Comparison of ENCODE assay signal across 28 cellular contexts in genomic region chr16:73430138-73430537, GRCh38.
DNase-seq lines count a peak whose midpoint lies in the region; ATAC-seq, FAIRE-seq and TF ChIP-seq lines count a peak whose summit lies in the region.
"Had no signal": no experiment of that assay in that cellular context is flagged by ENCODE, and none has a peak within 500 bp of the region (broad histone marks: within the 10 kb centered on the region; RNA-seq: fewer than 3 reads in every experiment).

No MANE protein-coding gene starts in this region.

- no peaks in the 10 kb centered on the region for H3K9me3 Mint-ChIP-seq in GM23338
- H3K9me3 Mint-ChIP-seq in activated CD8-positive, alpha-beta T cell treated with anti-CD3 and anti-CD28 coated beads for 36 hours: no peaks in the 10 kb centered on the region
- H3K9me3 Mint-ChIP-seq in activated T-cell treated with anti-CD3 and anti-CD28 coated beads, Interleukin-2, amount 50 U/mL, for 4 hours: no peaks in the 10 kb centered on the region

- H3K4me1 Mint-ChIP-seq in GM23338: peaks cover 28% of the 10 kb centered on the region
- H3K4me1 Mint-ChIP-seq in activated CD8-positive, alpha-beta T cell treated with anti-CD3 and anti-CD28 coated beads for 36 hours (ENCODE audit: low read depth): no peaks in the 10 kb centered on the region
- H3K4me1 Mint-ChIP-seq in activated T-cell treated with anti-CD3 and anti-CD28 coated beads, Interleukin-2, amount 50 U/mL, for 4 hours (ENCODE audit: low read depth): no peaks in the 10 kb centered on the region
- H3K4me1 Mint-ChIP-seq: CD14-positive monocyte; CD4-positive, alpha-beta memory T cell; CD4-positive, CD25-positive, alpha-beta regulatory T cell; CD8-positive, alpha-beta memory T cell had no signal

- POLR2A ChIA-PET in IMR-90 (lab: Charles Lee; ENCODE audit: unreplicated experiment) (no interaction called here), K562 (lab: Yijun Ruan, JAX) (no interaction called here)
- POLR2A ChIA-PET in activated CD8-positive, alpha-beta T cell treated with anti-CD3 and anti-CD28 coated beads for 36 hours (lab: Charles Lee): no interaction called here

- H3K9me2 ChIP-seq in GM23338 (ENCODE audit: insufficient read depth): no peaks in the 10 kb centered on the region

- H2BK20ac ChIP-seq in IMR-90 (ENCODE audit: low read depth, low read length): no peak overlapping the region

- H4K5ac ChIP-seq in IMR-90 (ENCODE audit: low read depth, low read length): no peak overlapping the region

- H3K27me3 Mint-ChIP-seq in GM23338 (ENCODE audit: insufficient read depth, low read depth, poor library complexity): peaks cover 2% of the 10 kb centered on the region
- H3K27me3 Mint-ChIP-seq in activated CD8-positive, alpha-beta T cell treated with anti-CD3 and anti-CD28 coated beads for 36 hours: no peaks in the 10 kb centered on the region
- H3K27me3 Mint-ChIP-seq in activated T-cell treated with anti-CD3 and anti-CD28 coated beads, Interleukin-2, amount 50 U/mL, for 4 hours (ENCODE audit: low read depth): no peaks in the 10 kb centered on the region
- H3K27me3 Mint-ChIP-seq: CD4-positive, alpha-beta memory T cell had no signal

- TF ChIP-seq CTCF in GM23338 (conservative IDR thresholded peaks at IDR 0.05; ENCODE audit: low read depth in 2 of 2): no peak
- no peak for TF ChIP-seq CTCF in IMR-90 (conservative IDR thresholded peaks at IDR 0.05; ENCODE audit: low read depth, low read length)
- TF ChIP-seq CTCF in K562 (IDR thresholded peaks at IDR 0.05 in 2 of 3, conservative IDR thresholded peaks at IDR 0.05 in 1 of 3; ENCODE audit: insufficient read depth in 2 of 3, low read depth in 1 of 3, low read length in 3 of 3): no peak
- TF ChIP-seq CTCF in activated CD8-positive, alpha-beta T cell treated with anti-CD3 and anti-CD28 coated beads for 36 hours (IDR thresholded peaks at IDR 0.05): no peak

- no peak overlapping the region for H2BK5ac ChIP-seq in IMR-90 (ENCODE audit: low read depth, low read length, poor library complexity, severe bottlenecking)

- no peak overlapping the region for H3K4ac ChIP-seq in IMR-90 (ENCODE audit: low read depth, low read length)

- no peaks in the 10 kb centered on the region for H3K36me3 Mint-ChIP-seq in GM23338 (ENCODE audit: low read depth)
- no peaks in the 10 kb centered on the region for H3K36me3 Mint-ChIP-seq in activated CD8-positive, alpha-beta T cell treated with anti-CD3 and anti-CD28 coated beads for 36 hours (ENCODE audit: low read depth)
- H3K36me3 Mint-ChIP-seq in activated T-cell treated with anti-CD3 and anti-CD28 coated beads, Interleukin-2, amount 50 U/mL, for 4 hours (ENCODE audit: insufficient read depth): no peaks in the 10 kb centered on the region
- H3K36me3 Mint-ChIP-seq: CD14-positive monocyte; CD4-positive, alpha-beta memory T cell; CD4-positive, CD25-positive, alpha-beta regulatory T cell; CD8-positive, alpha-beta memory T cell had no signal

- H4K20me1 ChIP-seq in GM23338 (replicated peaks; ENCODE audit: insufficient read depth) (no peaks in the 10 kb centered on the region), IMR-90 (ENCODE audit: insufficient read depth, low read length) (no peaks in the 10 kb centered on the region), K562 (replicated peaks; ENCODE audit: control insufficient read depth, insufficient read depth, low read length) (no peaks in the 10 kb centered on the region)
- H4K20me1 ChIP-seq: BLaER1 had no signal

- H2BK120ac ChIP-seq in IMR-90 (ENCODE audit: low read depth, low read length): no peak overlapping the region

- no peak overlapping the region for H3K4me2 ChIP-seq in GM23338
- no peak overlapping the region for H3K4me2 ChIP-seq in IMR-90 (ENCODE audit: low read depth, low read length)
- H3K4me2 ChIP-seq in K562 (ENCODE audit: insufficient read depth, low read length): no peak overlapping the region
- H3K4me2 ChIP-seq: BLaER1 had no signal

- dilution Hi-C loops in IMR-90 (cut with HindIII; ENCODE audit: low sequenced_read_pairs, unreplicated experiment): no loop called here

- H3K79me2 ChIP-seq in GM23338 (replicated peaks; ENCODE audit: insufficient read depth) (no peaks in the 10 kb centered on the region), K562 (ENCODE audit: control insufficient read depth, insufficient read depth, low read length) (no peaks in the 10 kb centered on the region)

- no peak overlapping the region for H3K4me3 Mint-ChIP-seq in GM23338
- H3K4me3 Mint-ChIP-seq in activated CD8-positive, alpha-beta T cell treated with anti-CD3 and anti-CD28 coated beads for 36 hours: no peak overlapping the region
- no peak overlapping the region for H3K4me3 Mint-ChIP-seq in activated T-cell treated with anti-CD3 and anti-CD28 coated beads, Interleukin-2, amount 50 U/mL, for 4 hours
- H3K4me3 Mint-ChIP-seq: CD14-positive monocyte; CD4-positive, alpha-beta memory T cell; CD4-positive, CD25-positive, alpha-beta regulatory T cell; CD8-positive, alpha-beta memory T cell had no signal

- H4K91ac ChIP-seq in IMR-90 (ENCODE audit: insufficient read depth, low read depth, low read length): no peak overlapping the region

- TF ChIP-seq RAD21 in IMR-90 (IDR thresholded peaks at IDR 0.05; ENCODE audit: low read length): no peak
- TF ChIP-seq RAD21 in K562 (CRISPR knock-in tag; conservative IDR thresholded peaks at IDR 0.05 in 1 of 2, IDR thresholded peaks at IDR 0.05 in 1 of 2): no peak

- no peak overlapping the region for H3K27ac Mint-ChIP-seq in GM23338
- H3K27ac Mint-ChIP-seq in activated CD8-positive, alpha-beta T cell treated with anti-CD3 and anti-CD28 coated beads for 36 hours: no peak overlapping the region
- H3K27ac Mint-ChIP-seq: CD4-positive, alpha-beta memory T cell; CD4-positive, CD25-positive, alpha-beta regulatory T cell; CD8-positive, alpha-beta memory T cell had no signal

- H3K4me1 ChIP-seq in GM23338 (ENCODE audit: insufficient read depth) (peaks cover 6% of the 10 kb centered on the region; the same call in 1 of the 2 replicates), IMR-90 (ENCODE audit: control insufficient read depth, insufficient read depth, low read length) (no peaks in the 10 kb centered on the region), K562 (replicated peaks in 1 of 2; ENCODE audit: control insufficient read depth in 2 of 2, insufficient read depth in 2 of 2, low read length in 2 of 2) (no peaks in the 10 kb centered on the region)
- H3K4me1 ChIP-seq: BE2C, BLaER1 had no signal

- no peak overlapping the region for H3K14ac ChIP-seq in IMR-90 (replicated peaks; ENCODE audit: low read depth, low read length)

- no peak for ATAC-seq in GM23338
- ATAC-seq in IMR-90 (ENCODE audit: low read depth): no peak
- ATAC-seq in K562: no peak
- ATAC-seq in esophagus mucosa: peak; percentile 49
- no peak for ATAC-seq in activated CD8-positive, alpha-beta T cell treated with anti-CD3 and anti-CD28 coated beads for 36 hours
- no peak for ATAC-seq in activated T-cell treated with anti-CD3 and anti-CD28 coated beads, Interleukin-2, amount 50 U/mL, for 4 hours
- ATAC-seq: GM12878 had no signal

- no peak overlapping the region for H3K56ac ChIP-seq in IMR-90 (ENCODE audit: extremely low read depth, insufficient read depth, low read length)

- no peaks in the 10 kb centered on the region for H3K79me1 ChIP-seq in IMR-90 (ENCODE audit: low read depth in 1 of 2, low read length in 2 of 2)

- no peak overlapping the region for H3K18ac ChIP-seq in IMR-90 (ENCODE audit: low read depth, low read length)

- H3K36me3 ChIP-seq in GM23338 (ENCODE audit: insufficient read depth): no peaks in the 10 kb centered on the region
- no peaks in the 10 kb centered on the region for H3K36me3 ChIP-seq in IMR-90 (ENCODE audit: control insufficient read depth, insufficient read depth, low read length)
- H3K36me3 ChIP-seq in K562 (ENCODE audit: control insufficient read depth, insufficient read depth, low read length): no peaks in the 10 kb centered on the region
- H3K36me3 ChIP-seq: BE2C, BLaER1 had no signal

- H3K9me1 ChIP-seq in IMR-90 (ENCODE audit: insufficient read depth, low read length) (no peaks in the 10 kb centered on the region), K562 (ENCODE audit: control insufficient read depth, insufficient read depth, low read length) (no peaks in the 10 kb centered on the region)

- H3F3A ChIP-seq in GM23338 (replicated peaks; ENCODE audit: low read depth): no peaks in the 10 kb centered on the region

- no peaks in the 10 kb centered on the region for H3K27me3 ChIP-seq in GM23338 (ENCODE audit: insufficient read depth)
- H3K27me3 ChIP-seq in IMR-90 (ENCODE audit: control insufficient read depth, insufficient read depth, low read length): no peaks in the 10 kb centered on the region; the same call in 1 of the 2 replicates
- H3K27me3 ChIP-seq in K562 (ENCODE audit: control insufficient read depth in 2 of 2, insufficient read depth in 2 of 2, low read length in 2 of 2): no peaks in the 10 kb centered on the region; a peak in 2 of 5 replicates
- H3K27me3 ChIP-seq: BE2C, BLaER1 had no signal

- no TSS peak for BruUV-seq in IMR-90 (replicated peaks; lab: Mats Ljungman, UMichigan)
- no TSS peak for BruUV-seq in K562 (replicated peaks; lab: Mats Ljungman, UMichigan)

- no peak overlapping the region for H3K23ac ChIP-seq in IMR-90 (ENCODE audit: low read depth, low read length)

- no peak for FAIRE-seq in K562 (lab: Jason Lieb, UNC)
- FAIRE-seq: A204.1, GM12878, GM12892, GM18507 had no signal

- no peak overlapping the region for H3K27ac ChIP-seq in GM23338 (ENCODE audit: low read depth)
- no peak overlapping the region for H3K27ac ChIP-seq in IMR-90 (ENCODE audit: insufficient read depth, low read length)
- no peak overlapping the region for H3K27ac ChIP-seq in K562 (ENCODE audit: extremely low read depth, low read depth, low read length)
- H3K27ac ChIP-seq: BLaER1 had no signal

- no peak overlapping the region for H2AK5ac ChIP-seq in IMR-90 (ENCODE audit: low read depth, low read length)

- H2BK15ac ChIP-seq in IMR-90 (ENCODE audit: low read depth, low read length): no peak overlapping the region

- DNase-seq in GM23338 (ENCODE audit: low spot score) (no peak), IMR-90 (no peak), K562 (ENCODE audit: extremely low read depth in 1 of 4, low spot score in 3 of 4) (no peak), NOMO-1 treated with DMSO at 0.1 percent for 48 hours (lab: John Stamatoyannopoulos, UW; ENCODE audit: unreplicated experiment) (no peak)
- DNase-seq in activated CD8-positive, alpha-beta T cell treated with anti-CD3 and anti-CD28 coated beads for 36 hours: no peak
- no peak for DNase-seq in activated T-cell treated with anti-CD3 and anti-CD28 coated beads, Interleukin-2, amount 50 U/mL, for 4 hours
- DNase-seq: 8988T; ACHN; BE2C; C1 segment of cervical spinal cord; CD4-positive, alpha-beta memory T cell; CD4-positive, CD25-positive, alpha-beta regulatory T cell; CD8-positive, alpha-beta memory T cell; COR-L47; DMS 273 treated with DMSO at 0.1 percent for 48 hours; DMS153; DMS53; DMS79; DND-41; EL; GDM1 had no signal

- no CpG with 5 or more reads among the region's 3 CpGs for WGBS in IMR-90 (ENCODE audit: extremely low coverage in 2 of 2, insufficient read length in 1 of 2), 2 experiments
- 0% methylated on average over 3 of the region's 3 CpGs for WGBS in K562 (ENCODE audit: insufficient coverage, low coverage, missing lambda C conversion rate)

- H4K8ac ChIP-seq in IMR-90 (ENCODE audit: low read depth in 2 of 2, low read length in 2 of 2): no peak overlapping the region

- no peak overlapping the region for H2AK9ac ChIP-seq in IMR-90 (replicated peaks; ENCODE audit: low read depth, low read length, poor library complexity)

- TF ChIP-seq EP300 in K562 (IDR thresholded peaks at IDR 0.05; ENCODE audit: low read length): no peak

- peaks cover 4% of the 10 kb centered on the region; the same call in 1 of the 2 replicates for H3K9me3 ChIP-seq in IMR-90 (ENCODE audit: control insufficient read depth, insufficient read depth, low read length)
- no peaks in the 10 kb centered on the region for H3K9me3 ChIP-seq in K562 (replicated peaks; ENCODE audit: control insufficient read depth, insufficient read depth, low read depth, low read length)
- H3K9me3 ChIP-seq: BE2C, BLaER1 had no signal

- TF ChIP-seq POLR2A in IMR-90 (IDR thresholded peaks at IDR 0.05; ENCODE audit: low read depth, low read length) (no peak), K562 (conservative IDR thresholded peaks at IDR 0.05) (no peak)

- peak overlapping the region; percentile 59; the same call in 1 of the 2 replicates for H2AFZ ChIP-seq in GM23338
- H2AFZ ChIP-seq in IMR-90 (replicated peaks; ENCODE audit: low read length, poor library complexity): no peak overlapping the region
- no peak overlapping the region for H2AFZ ChIP-seq in K562 (ENCODE audit: low read depth, low read length)

- in situ Hi-C loops in IMR-90 (cut with MboI; ENCODE audit: low sequenced_read_pairs): no loop called here
- in situ Hi-C loops in K562 (cut with MboI): no loop called here

- H3K9ac ChIP-seq in IMR-90 (ENCODE audit: low read depth, low read length) (no peak overlapping the region), K562 (ENCODE audit: insufficient read depth in 1 of 2, low read depth in 2 of 2, low read length in 2 of 2) (no peak overlapping the region)
- H3K9ac ChIP-seq: BLaER1 had no signal

- intact Hi-C loops in IMR-90 (cut with micrococcal nuclease) (no loop called here), K562 (cut with micrococcal nuclease) (no loop called here)
- intact Hi-C loops in activated CD8-positive, alpha-beta T cell treated with anti-CD3 and anti-CD28 coated beads for 36 hours (cut with micrococcal nuclease): no loop called here

- CTCF ChIA-PET in IMR-90 (lab: Yijun Ruan, JAX): no interaction called here
- CTCF ChIA-PET in K562 (lab: Yijun Ruan, JAX; ENCODE audit: low intra/inter-chr PET ratio): no interaction called here
- CTCF ChIA-PET in activated CD8-positive, alpha-beta T cell treated with anti-CD3 and anti-CD28 coated beads for 36 hours (lab: Charles Lee): no interaction called here

- H3K4me3 ChIP-seq in GM23338: no peak overlapping the region
- H3K4me3 ChIP-seq in IMR-90 (ENCODE audit: insufficient read depth, low read depth, low read length): no peak overlapping the region
- no peak overlapping the region for H3K4me3 ChIP-seq in K562
- H3K4me3 ChIP-seq: BLaER1, GM12878 had no signal
